ENCODE assay signal across 18 cellular contexts in genomic region chr17:17525331-17525730, GRCh38. TPM values are rescaled to one million over a fixed set of nuclear protein-coding genes. Genes with fewer than 3 reads are reported as not detected.
A peak's percentile ranks its signal among the peaks of the same experiment; 100 is the strongest.
DNase-seq lines count a peak whose midpoint lies in the region; ATAC-seq and TF ChIP-seq lines count a peak whose summit lies in the region.
"Had no signal": no experiment of that assay in that cellular context is flagged by ENCODE, and none has a peak within 500 bp of the region (broad histone marks: within the 10 kb centered on the region; RNA-seq: fewer than 3 reads in every experiment).

No MANE protein-coding gene starts in this region.

- WGBS in psoas muscle, 3 donors: 55 to 80% (median 76%) methylated on average over 14 of the region's 14 CpGs

- H3K27me3 ChIP-seq in left ventricle myocardium inferior (ENCODE audit: low read depth) (no peaks in the 10 kb centered on the region), psoas muscle (ENCODE audit: insufficient read depth in 3 of 3, low read length in 2 of 3) (no peaks in the 10 kb centered on the region)
- H3K27me3 ChIP-seq in effector memory CD4-positive, alpha-beta T cell (replicated peaks; ENCODE audit: control insufficient read depth, insufficient read depth, low read length, poor library complexity, severe bottlenecking): no peaks in the 10 kb centered on the region
- H3K27me3 ChIP-seq: BLaER1 treated with 17β-estradiol and CSF1 and Interleukin-3, amounts not matched to agents 10 nM and 100 nM; SJSA1 had no signal

- peaks cover 6% of the 10 kb centered on the region for H3K36me3 ChIP-seq in left ventricle myocardium inferior
- H3K36me3 ChIP-seq in psoas muscle (ENCODE audit: insufficient read depth in 1 of 2, low read depth in 1 of 2): no peaks in the 10 kb centered on the region
- peaks cover 4% of the 10 kb centered on the region for H3K36me3 ChIP-seq in effector memory CD4-positive, alpha-beta T cell (ENCODE audit: control insufficient read depth, insufficient read depth, low read length)
- H3K36me3 ChIP-seq: SJSA1 had no signal

- intact Hi-C loops in left ventricle myocardium inferior (cut with micrococcal nuclease) (no loop called here), psoas muscle (cut with DNase I) (loop anchor here (5.0 kb wide), 1 partner anchor 42 kb away; no protein-coding TSS in a partner anchor)

- ATAC-seq in psoas muscle (no peak), GM21381 (IDR thresholded peaks at IDR 0.05; ENCODE audit: unreplicated experiment) (no peak)

- TF ChIP-seq CTCF in left ventricle myocardium inferior (IDR thresholded peaks at IDR 0.05; ENCODE audit: borderline replicate concordance) (no peak), psoas muscle (IDR thresholded peaks at IDR 0.05) (no peak)

- no peak overlapping the region for H3K4me3 ChIP-seq in left ventricle myocardium inferior
- no peak overlapping the region for H3K4me3 ChIP-seq in psoas muscle
- no peak overlapping the region for H3K4me3 ChIP-seq in effector memory CD4-positive, alpha-beta T cell (ENCODE audit: insufficient read depth, low read depth, low read length, poor library complexity, severe bottlenecking)
- H3K4me3 ChIP-seq: BLaER1 treated with 17β-estradiol and CSF1 and Interleukin-3, amounts not matched to agents 10 nM and 100 nM; SJSA1 had no signal

- DNase-seq in NCI-H345 (lab: John Stamatoyannopoulos, UW): peak; percentile 66
- DNase-seq in NCI-H345 treated with DMSO at 0.1 percent for 48 hours (lab: John Stamatoyannopoulos, UW; ENCODE audit: unreplicated experiment): no peak
- DNase-seq in NCI-H146 treated with DMSO at 0.1 percent for 48 hours (lab: John Stamatoyannopoulos, UW; ENCODE audit: unreplicated experiment): peak; percentile 72
- no peak for DNase-seq in left ventricle myocardium inferior
- DNase-seq in psoas muscle: peak; percentile 5 to 50
- no peak for DNase-seq in NCI-H2107 (lab: John Stamatoyannopoulos, UW)
- no peak for DNase-seq in effector memory CD4-positive, alpha-beta T cell
- DNase-seq: 8988T, EL, H7, Kasumi-1, NCI-H1436, NCI-H2081 treated with DMSO at 0.1 percent for 48 hours, NCI-H524, RPMI8226 had no signal

- H3K9me3 ChIP-seq in left ventricle myocardium inferior (replicated peaks) (no peaks in the 10 kb centered on the region), psoas muscle (no peaks in the 10 kb centered on the region)
- H3K9me3 ChIP-seq in effector memory CD4-positive, alpha-beta T cell (ENCODE audit: control insufficient read depth, low read length): no peaks in the 10 kb centered on the region
- H3K9me3 ChIP-seq: BLaER1 treated with 17β-estradiol and CSF1 and Interleukin-3, amounts not matched to agents 10 nM and 100 nM; SJSA1 had no signal

- H3K4me1 ChIP-seq in left ventricle myocardium inferior (peaks cover 34% of the 10 kb centered on the region), psoas muscle (peaks cover 17% of the 10 kb centered on the region)
- H3K4me1 ChIP-seq in effector memory CD4-positive, alpha-beta T cell (ENCODE audit: control insufficient read depth, insufficient read depth, low read length, poor library complexity, severe bottlenecking): no peaks in the 10 kb centered on the region

- H3K27ac ChIP-seq in left ventricle myocardium inferior (replicated peaks) (peak overlapping the region; percentile 88), psoas muscle (peak overlapping the region; percentile 84)
- H3K27ac ChIP-seq in effector memory CD4-positive, alpha-beta T cell (ENCODE audit: insufficient read depth, low read length, poor library complexity, severe bottlenecking): no peak overlapping the region
- H3K27ac ChIP-seq: BLaER1 treated with 17β-estradiol and CSF1 and Interleukin-3, amounts not matched to agents 10 nM and 100 nM; SJSA1 had no signal

RNA-seq across cellular contexts. Expression of gene RASD1, which starts 29.1 kb away (rescaled TPM):
- total RNA-seq in left ventricle myocardium inferior (25.4 TPM), psoas muscle (100 to 1,000 TPM in 1 of 4 donors, 10 to 100 TPM in 1, 1 to 10 TPM in 2; 4.4 to 436 (median 33.8) TPM)
- 100 to 1,000 TPM in 1 of 3 donors, 10 to 100 TPM in 2; 10.7 to 121 (median 26.5) TPM for polyA plus RNA-seq in psoas muscle

RNA-seq across cellular contexts. Expression of gene MED9, which starts 48.5 kb away (rescaled TPM):
- total RNA-seq in left ventricle myocardium inferior (34.1 TPM), psoas muscle (10 to 100 TPM; 12.4 to 29.6 (median 20.3) TPM)
- 10 to 100 TPM; 16.6 to 19.0 (median 18.3) TPM for polyA plus RNA-seq in psoas muscle

Comparison
In these comparisons a context has a peak if more than half of its experiments do, and no peak if none do; other contexts are left out.
1. DNase-seq: peak in NCI-H345 (single experiment), NCI-H146 treated with DMSO at 0.1 percent for 48 hours (single experiment) and psoas muscle (2 of 2); none in NCI-H345 treated with DMSO at 0.1 percent for 48 hours (single experiment), left ventricle myocardium inferior (single experiment), NCI-H2107 (single experiment) and effector memory CD4-positive, alpha-beta T cell (0 of 3).